Comparison of ENCODE assay signal across 24 cellular contexts in genomic region chr21:28725396-28725795, GRCh38.
"Had no signal": no experiment of that assay in that cellular context is flagged by ENCODE, and none has a peak within 500 bp of the region (broad histone marks: within the 10 kb centered on the region; RNA-seq: fewer than 3 reads in every experiment).

No MANE protein-coding gene starts in this region.

- H3K9me3 ChIP-seq: body of pancreas, Peyer's patch had no signal

- H3K4me3 ChIP-seq: body of pancreas, cardiac muscle cell, Peyer's patch, SK-N-MC had no signal

- H3K4me3 Mint-ChIP-seq: activated B cell treated with CpG ODN at 0.5 μM for 24 hours; activated CD4-positive, alpha-beta memory T cell treated with anti-CD3 and anti-CD28 coated beads for 36 hours; activated CD4-positive, alpha-beta T cell treated with anti-CD3 and anti-CD28 coated beads, Interleukin-2, amount 10 ng/mL, durations not matched to agents 24 days and 14 days; activated naive CD4-positive, alpha-beta T cell treated with anti-CD3 and anti-CD28 coated beads for 36 hours; activated naive CD8-positive, alpha-beta T cell; activated T-cell treated with anti-CD3 and anti-CD28 coated beads, Interleukin-2, amount 50 U/mL, for 4 hours; activated T-helper 17 cell treated with anti-CD3 and anti-CD28 coated beads, Interleukin-2, amount 50 U/mL, for 72 hours; IgD-negative memory B cell; T-cell had no signal

- H3K27me3 ChIP-seq: body of pancreas, cardiac muscle cell, Peyer's patch had no signal

- H3K27ac Mint-ChIP-seq: activated B cell treated with CpG ODN at 0.5 μM for 24 hours; activated CD4-positive, alpha-beta memory T cell treated with anti-CD3 and anti-CD28 coated beads for 36 hours; activated CD4-positive, alpha-beta T cell treated with anti-CD3 and anti-CD28 coated beads, Interleukin-2, amount 10 ng/mL, durations not matched to agents 24 days and 14 days; activated naive CD4-positive, alpha-beta T cell treated with anti-CD3 and anti-CD28 coated beads for 36 hours; activated naive CD8-positive, alpha-beta T cell; activated T-helper 17 cell treated with anti-CD3 and anti-CD28 coated beads, Interleukin-2, amount 50 U/mL, for 72 hours; IgD-negative memory B cell; T-cell had no signal

- H3K36me3 Mint-ChIP-seq: activated CD4-positive, alpha-beta memory T cell treated with anti-CD3 and anti-CD28 coated beads for 36 hours had no signal

- H3K27me3 Mint-ChIP-seq: activated B cell treated with CpG ODN at 0.5 μM for 24 hours; activated CD4-positive, alpha-beta memory T cell treated with anti-CD3 and anti-CD28 coated beads for 36 hours; activated CD4-positive, alpha-beta T cell treated with anti-CD3 and anti-CD28 coated beads, Interleukin-2, amount 10 ng/mL, durations not matched to agents 24 days and 14 days; activated naive CD8-positive, alpha-beta T cell; activated T-helper 17 cell treated with anti-CD3 and anti-CD28 coated beads, Interleukin-2, amount 50 U/mL, for 72 hours; IgD-negative memory B cell; T-cell had no signal

- H3K9me3 Mint-ChIP-seq: activated B cell treated with CpG ODN at 0.5 μM for 24 hours; activated CD4-positive, alpha-beta memory T cell treated with anti-CD3 and anti-CD28 coated beads for 36 hours; activated CD4-positive, alpha-beta T cell treated with anti-CD3 and anti-CD28 coated beads, Interleukin-2, amount 10 ng/mL, durations not matched to agents 24 days and 14 days; activated naive CD4-positive, alpha-beta T cell treated with anti-CD3 and anti-CD28 coated beads for 36 hours; activated T-cell treated with anti-CD3 and anti-CD28 coated beads, Interleukin-2, amount 50 U/mL, for 4 hours; activated T-helper 17 cell treated with anti-CD3 and anti-CD28 coated beads, Interleukin-2, amount 50 U/mL, for 72 hours; IgD-negative memory B cell; T-cell had no signal

- H3K27ac ChIP-seq: body of pancreas, cardiac muscle cell, Peyer's patch, SK-N-MC had no signal

- H3K36me3 ChIP-seq: cardiac muscle cell, Peyer's patch had no signal

- H3K4me1 Mint-ChIP-seq: activated B cell treated with CpG ODN at 0.5 μM for 24 hours; activated CD4-positive, alpha-beta T cell treated with anti-CD3 and anti-CD28 coated beads, Interleukin-2, amount 10 ng/mL, durations not matched to agents 24 days and 14 days; activated T-helper 17 cell treated with anti-CD3 and anti-CD28 coated beads, Interleukin-2, amount 50 U/mL, for 72 hours; T-cell had no signal

- ATAC-seq: activated T-cell treated with anti-CD3 and anti-CD28 coated beads, Interleukin-2, amount 50 U/mL, for 4 hours; activated T-helper 17 cell treated with anti-CD3 and anti-CD28 coated beads, Interleukin-2, amount 50 U/mL, for 72 hours; body of pancreas; T-cell had no signal

- H3K4me1 ChIP-seq: body of pancreas, Peyer's patch had no signal

- DNase-seq: activated B cell treated with CpG ODN at 0.5 μM for 24 hours; activated CD4-positive, alpha-beta memory T cell treated with anti-CD3 and anti-CD28 coated beads for 36 hours; activated CD4-positive, alpha-beta T cell treated with anti-CD3 and anti-CD28 coated beads for 1 hour; activated CD4-positive, alpha-beta T cell treated with anti-CD3 and anti-CD28 coated beads, Interleukin-2, amount 10 ng/mL, durations not matched to agents 24 days and 14 days; activated CD8-positive, alpha-beta memory T cell treated with anti-CD3 and anti-CD28 coated beads for 24 hours; activated gamma-delta T cell; activated naive CD4-positive, alpha-beta T cell treated with anti-CD3 and anti-CD28 coated beads for 36 hours; activated T-cell treated with anti-CD3 and anti-CD28 coated beads, Interleukin-2, amount 50 U/mL, for 4 hours; body of pancreas; KG1; NCI-H1092; NCI-H1417; NCI-H1930; NCI-H2107; NCI-H510A treated with DMSO at 0.1 percent for 48 hours; Peyer's patch; T-cell; T-helper 2 cell; T1000 had no signal
